Comparison of ENCODE assay signal across 8 cellular contexts in the genomic region with DNA sequence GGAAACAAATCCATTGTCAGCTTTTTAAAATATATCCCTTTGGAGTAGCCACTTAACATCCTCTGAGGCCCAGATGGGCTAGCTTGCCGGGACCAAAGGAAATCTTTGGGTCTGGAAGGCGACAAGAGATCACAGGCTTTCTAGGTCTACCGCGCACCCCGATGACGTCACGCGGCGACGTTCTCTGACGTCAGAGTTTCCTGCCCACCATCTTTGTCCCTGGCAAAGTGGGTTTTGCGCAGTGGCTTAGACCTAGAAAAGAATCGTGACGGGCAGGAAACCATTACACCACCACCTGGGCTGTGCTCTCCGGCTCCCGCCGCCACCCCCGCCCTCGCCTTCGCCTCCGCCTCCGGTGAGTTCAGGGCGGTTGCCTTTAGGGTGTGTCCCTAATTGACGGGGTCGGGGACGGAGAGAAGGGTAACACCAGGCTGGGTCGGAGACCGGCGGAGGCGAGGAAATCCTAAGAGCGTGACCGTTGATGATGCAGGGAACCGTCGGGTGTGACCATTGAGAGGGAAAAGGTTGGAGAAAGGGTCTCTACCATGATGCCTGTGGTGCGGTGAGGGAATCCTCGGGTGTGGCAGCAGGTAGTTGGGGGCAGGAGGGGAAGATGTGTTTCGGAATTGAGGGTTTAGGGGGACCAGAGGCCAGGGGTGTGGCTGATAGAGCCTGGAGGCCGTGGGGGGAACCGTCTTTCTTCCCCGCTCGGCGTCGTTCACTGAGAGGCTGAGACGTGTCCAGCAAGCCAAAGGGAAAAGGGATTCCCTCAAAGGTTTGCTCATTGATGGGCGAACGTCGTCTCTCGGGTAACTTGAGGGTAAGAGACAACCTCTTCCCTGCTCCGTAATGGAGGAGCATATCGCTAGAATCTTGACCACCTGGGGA. TPM values are rescaled to one million over a fixed set of nuclear protein-coding genes. Genes with fewer than 3 reads are reported as not detected.
A peak's percentile ranks its signal among the peaks of the same experiment; 100 is the strongest.
DNase-seq lines count a peak whose midpoint lies in the region; ATAC-seq and TF ChIP-seq lines count a peak whose summit lies in the region.

A gene (plus strand): TSS at position 249 of the 888 bp plus-strand sequence. CDS start 6,709 bp downstream, outside the sequence.

- under 1% methylated on average over 37 of the region's 50 CpGs for WGBS in hepatocyte (ENCODE audit: low lambda C conversion rate, missing lambda C conversion rate)

- H3K9me2 ChIP-seq in hepatocyte (replicated peaks; ENCODE audit: insufficient read depth), result no peaks in the 10 kb centered on the region

- H2AFZ ChIP-seq in hepatocyte, result peak within 1 kb of the TSS; percentile 97

- H3K27me3 ChIP-seq in hepatocyte, result no peaks in the 10 kb centered on the region

- H3K4me3 ChIP-seq in astrocyte of the cerebellum (ENCODE audit: low read depth, low read length) (peak within 1 kb of the TSS; percentile 89), hepatocyte (peak within 1 kb of the TSS; percentile 45)

- in situ Hi-C loops in astrocyte of the cerebellum (cut with HindIII; ENCODE audit: low sequenced_read_pairs), result loop anchor here (25.0 kb wide), 1 partner anchor 600 kb away; a partner anchor contains a TSS

- peaks cover 45% of the 10 kb centered on the region for H3K79me2 ChIP-seq in hepatocyte

- DNase-seq in NCI-H2029 treated with DMSO at 0.1 percent for 48 hours (lab: John Stamatoyannopoulos, UW), result peak; percentile 57
- peak; percentile 96 for DNase-seq in T-helper 9 cell
- peak; percentile 93 for DNase-seq in astrocyte of the cerebellum (ENCODE audit: low read depth)
- DNase-seq in hepatocyte (ENCODE audit: low spot score), result peak; percentile 95
- peak; percentile 88 for DNase-seq in renal cortical epithelial cell (ENCODE audit: low read depth)

- no peak for TF ChIP-seq CTCF in astrocyte of the cerebellum (IDR thresholded peaks at IDR 0.05; ENCODE audit: low read depth, low read length, missing control alignments)
- TF ChIP-seq CTCF in hepatocyte (IDR thresholded peaks at IDR 0.05; ENCODE audit: poor library complexity), result no peak

- ATAC-seq in GM18502 (IDR thresholded peaks at IDR 0.05; ENCODE audit: poor library complexity, unreplicated experiment) (peak; percentile 89), HG02973 (IDR thresholded peaks at IDR 0.05; ENCODE audit: unreplicated experiment) (peak; percentile 75), HG03469 (IDR thresholded peaks at IDR 0.05; ENCODE audit: unreplicated experiment) (no peak)

- peaks cover 27% of the 10 kb centered on the region for H4K20me1 ChIP-seq in hepatocyte (ENCODE audit: insufficient read depth, poor library complexity, severe bottlenecking)

- no peaks in the 10 kb centered on the region for H3K36me3 ChIP-seq in hepatocyte (replicated peaks; ENCODE audit: insufficient read depth, low read depth)

- H3K4me2 ChIP-seq in hepatocyte, result peak within 1 kb of the TSS; percentile 78

- no peaks in the 10 kb centered on the region for H3K9me3 ChIP-seq in hepatocyte (ENCODE audit: low read depth)

- H3K27ac ChIP-seq in hepatocyte, result peak within 1 kb of the TSS; percentile 99

- H3K4me1 ChIP-seq in hepatocyte (ENCODE audit: insufficient read depth), result peaks cover 10% of the 10 kb centered on the region

RNA-seq across cellular contexts. Expression of the gene that starts here (rescaled TPM):
- total RNA-seq in hepatocyte (87.0 and 100 TPM in 2 replicates), renal cortical epithelial cell (134 and 233 TPM in 2 replicates)
- 69.8 and 76.1 TPM in 2 replicates for polyA plus RNA-seq in hepatocyte
